Comparison of ENCODE assay signal across 1 cellular context in genomic region chr11:8719260-8720190, GRCh38.
TF ChIP-seq lines count a peak whose summit lies in the region.

No MANE protein-coding gene starts in this region.

TF ChIP-seq in A549, 52 proteins besides CTCF, POLR2A, EP300 and RAD21 (continued from another document):
- TF ChIP-seq BCL3 (IDR thresholded peaks at IDR 0.05), result peak; percentile 60; the same call in 1 of the 3 replicates
- peak; percentile 79; the same call in 1 of the 2 replicates for TF ChIP-seq GATA3 (IDR thresholded peaks at IDR 0.05; ENCODE audit: borderline replicate concordance)
